Comparison of ENCODE assay signal across 18 cellular contexts in genomic region chr16:11152205-11152604, GRCh38.
A peak's percentile ranks its signal among the peaks of the same experiment; 100 is the strongest.
DNase-seq lines count a peak whose midpoint lies in the region; ATAC-seq and TF ChIP-seq lines count a peak whose summit lies in the region.
"Had no signal": no experiment of that assay in that cellular context is flagged by ENCODE, and none has a peak within 500 bp of the region (broad histone marks: within the 10 kb centered on the region; RNA-seq: fewer than 3 reads in every experiment).

No MANE protein-coding gene starts in this region.

- H3K9me3 ChIP-seq in left ventricle myocardium inferior (replicated peaks), result no peaks in the 10 kb centered on the region
- H3K9me3 ChIP-seq: esophagus squamous epithelium, neutrophil had no signal

- intact Hi-C loops in natural killer cell (cut with micrococcal nuclease) (no loop called here), left ventricle myocardium inferior (cut with micrococcal nuclease) (no loop called here)

- no peaks in the 10 kb centered on the region for H3K27me3 ChIP-seq in left ventricle myocardium inferior (ENCODE audit: low read depth)
- H3K27me3 ChIP-seq: esophagus squamous epithelium, neutrophil had no signal

- H3K4me3 ChIP-seq in left ventricle myocardium inferior, result no peak overlapping the region
- H3K4me3 ChIP-seq: esophagus squamous epithelium had no signal

- peak overlapping the region; percentile 14 to 86 for H3K27ac Mint-ChIP-seq in natural killer cell treated with Interleukin-12 subunit alpha and Interleukin-12 subunit beta and Interleukin-15 and Interleukin-18, amount 100 ng/mL, for 72 hours
- H3K27ac Mint-ChIP-seq in natural killer cell (no peak overlapping the region), chondrocyte (ENCODE audit: unreplicated experiment) (no peak overlapping the region)
- H3K27ac Mint-ChIP-seq: activated naive CD4-positive, alpha-beta T cell treated with anti-CD3 and anti-CD28 coated beads, Interleukin-2, amount 10 ng/mL, durations not matched to agents 7 days and 5 days had no signal

- H3K4me3 Mint-ChIP-seq in natural killer cell treated with Interleukin-12 subunit alpha and Interleukin-12 subunit beta and Interleukin-15 and Interleukin-18, amount 100 ng/mL, for 72 hours, result no peak overlapping the region
- H3K4me3 Mint-ChIP-seq in natural killer cell (no peak overlapping the region), chondrocyte (ENCODE audit: unreplicated experiment) (no peak overlapping the region)
- H3K4me3 Mint-ChIP-seq: activated naive CD4-positive, alpha-beta T cell treated with anti-CD3 and anti-CD28 coated beads, Interleukin-2, amount 10 ng/mL, durations not matched to agents 7 days and 5 days had no signal

- DNase-seq in natural killer cell treated with Interleukin-12 subunit alpha and Interleukin-12 subunit beta and Interleukin-15 and Interleukin-18, amount 100 ng/mL, for 72 hours (ENCODE audit: low spot score), result no peak
- DNase-seq in natural killer cell (no peak), NCI-H446 treated with DMSO at 0.1 percent for 48 hours (lab: John Stamatoyannopoulos, UW) (peak; percentile 22), chondrocyte (ENCODE audit: low spot score) (peak; percentile 48), AG08395 (ENCODE audit: low spot score) (no peak), mucosa of gallbladder (ENCODE audit: low spot score) (no peak), left ventricle myocardium inferior (no peak)
- DNase-seq in NK-92 treated with Interleukin-12 subunit alpha and Interleukin-12 subunit beta, amount 100 ng/mL, for 24 hours (lab: John Stamatoyannopoulos, UW), result no peak
- DNase-seq: activated CD4-positive, alpha-beta T cell treated with anti-CD3 and anti-CD28 coated beads for 4 hours; activated naive CD4-positive, alpha-beta T cell treated with anti-CD3 and anti-CD28 coated beads, Interleukin-2, amount 10 ng/mL, durations not matched to agents 7 days and 5 days; Calu3; esophagus squamous epithelium; H7; Karpas-422; NCI-H187 treated with DMSO at 0.1 percent for 48 hours; T-helper 9 cell had no signal

- H3K27ac ChIP-seq in left ventricle myocardium inferior (replicated peaks), result no peak overlapping the region
- H3K27ac ChIP-seq: esophagus squamous epithelium, neutrophil had no signal

- H3K27me3 Mint-ChIP-seq in natural killer cell treated with Interleukin-12 subunit alpha and Interleukin-12 subunit beta and Interleukin-15 and Interleukin-18, amount 100 ng/mL, for 72 hours, result no peaks in the 10 kb centered on the region
- H3K27me3 Mint-ChIP-seq in natural killer cell (ENCODE audit: low read depth in 2 of 2), result no peaks in the 10 kb centered on the region
- H3K27me3 Mint-ChIP-seq in chondrocyte (ENCODE audit: low read depth), result no peaks in the 10 kb centered on the region

- no peaks in the 10 kb centered on the region for H3K9me3 Mint-ChIP-seq in natural killer cell treated with Interleukin-12 subunit alpha and Interleukin-12 subunit beta and Interleukin-15 and Interleukin-18, amount 100 ng/mL, for 72 hours
- no peaks in the 10 kb centered on the region for H3K9me3 Mint-ChIP-seq in natural killer cell
- H3K9me3 Mint-ChIP-seq in chondrocyte (ENCODE audit: low read depth), result no peaks in the 10 kb centered on the region
- H3K9me3 Mint-ChIP-seq: activated naive CD4-positive, alpha-beta T cell treated with anti-CD3 and anti-CD28 coated beads, Interleukin-2, amount 10 ng/mL, durations not matched to agents 7 days and 5 days had no signal

- TF ChIP-seq CTCF in natural killer cell (IDR thresholded peaks at IDR 0.05) (no peak), chondrocyte (IDR thresholded peaks at IDR 0.05) (no peak), left ventricle myocardium inferior (IDR thresholded peaks at IDR 0.05; ENCODE audit: borderline replicate concordance) (no peak)

- peaks cover 13% of the 10 kb centered on the region for H3K36me3 Mint-ChIP-seq in natural killer cell treated with Interleukin-12 subunit alpha and Interleukin-12 subunit beta and Interleukin-15 and Interleukin-18, amount 100 ng/mL, for 72 hours
- H3K36me3 Mint-ChIP-seq in natural killer cell, result no peaks in the 10 kb centered on the region
- peaks cover 3% of the 10 kb centered on the region for H3K36me3 Mint-ChIP-seq in chondrocyte (ENCODE audit: low read depth)

- H3K4me1 Mint-ChIP-seq in natural killer cell treated with Interleukin-12 subunit alpha and Interleukin-12 subunit beta and Interleukin-15 and Interleukin-18, amount 100 ng/mL, for 72 hours (ENCODE audit: low read depth in 2 of 2), result peaks cover 20 to 29% of the 10 kb centered on the region in 2 donors
- H3K4me1 Mint-ChIP-seq in natural killer cell (peaks cover 5 to 8% of the 10 kb centered on the region in 2 donors), chondrocyte (ENCODE audit: low read depth) (no peaks in the 10 kb centered on the region)

- ATAC-seq in natural killer cell treated with Interleukin-12 subunit alpha and Interleukin-12 subunit beta and Interleukin-15 and Interleukin-18, amount 100 ng/mL, for 72 hours, result no peak
- ATAC-seq in natural killer cell, result no peak
- ATAC-seq: sciatic nerve had no signal

- H3K4me1 ChIP-seq in left ventricle myocardium inferior, result peaks cover 6% of the 10 kb centered on the region
- H3K4me1 ChIP-seq: esophagus squamous epithelium had no signal

- H3K36me3 ChIP-seq in left ventricle myocardium inferior, result no peaks in the 10 kb centered on the region

Comparison
In these comparisons a context has a peak if more than half of its experiments do, and no peak if none do; other contexts are left out.
1. H3K27ac Mint-ChIP-seq: peak in natural killer cell treated with Interleukin-12 subunit alpha and Interleukin-12 subunit beta and Interleukin-15 and Interleukin-18, amount 100 ng/mL, for 72 hours (2 of 2); none in natural killer cell (0 of 2) and chondrocyte (single experiment).
2. DNase-seq: peak in NCI-H446 treated with DMSO at 0.1 percent for 48 hours (single experiment) and chondrocyte (single experiment); none in natural killer cell treated with Interleukin-12 subunit alpha and Interleukin-12 subunit beta and Interleukin-15 and Interleukin-18, amount 100 ng/mL, for 72 hours (single experiment), natural killer cell (single experiment), AG08395 (single experiment), NK-92 treated with Interleukin-12 subunit alpha and Interleukin-12 subunit beta, amount 100 ng/mL, for 24 hours (single experiment), mucosa of gallbladder (single experiment) and left ventricle myocardium inferior (single experiment).